In the genomic region with DNA sequence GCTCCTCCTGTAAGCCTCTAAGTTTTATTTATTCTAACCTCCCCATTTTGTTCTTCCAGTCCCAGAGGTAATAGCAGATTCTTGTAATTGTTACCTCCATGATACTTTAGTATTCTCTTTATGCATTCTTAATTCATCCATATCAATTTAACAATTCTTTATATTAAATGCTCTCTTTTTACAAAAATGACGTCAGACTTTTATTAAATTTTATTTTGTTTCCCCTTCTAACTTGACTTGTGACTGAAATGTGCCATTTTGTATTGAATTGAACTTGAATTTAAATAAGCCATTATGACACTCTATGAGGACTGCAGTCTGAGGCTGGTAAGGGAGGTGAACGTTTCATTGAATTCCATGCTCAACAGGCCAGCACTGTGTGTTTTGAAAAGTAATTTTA, we compare ENCODE assay signal across 8 cellular contexts. TPM values are rescaled to one million over a fixed set of nuclear protein-coding genes. Genes with fewer than 3 reads are reported as not detected.
"Had no signal": no experiment of that assay in that cellular context is flagged by ENCODE, and none has a peak within 500 bp of the region (broad histone marks: within the 10 kb centered on the region; RNA-seq: fewer than 3 reads in every experiment).

No MANE protein-coding gene starts in this region.

- FAIRE-seq: G401.6, GM12891, GM12892, GM18507, GM19239 had no signal

- DNase-seq: GDM1, GF-D8 had no signal

RNA-seq across cellular contexts. Expression of a gene that starts 60.0 kb away (rescaled TPM):
- total RNA-seq: G401 had no signal
